Comparison of ENCODE assay signal across 8 cellular contexts in genomic region chr6:34196116-34196832, GRCh38. TPM values are rescaled to one million over a fixed set of nuclear protein-coding genes. Genes with fewer than 3 reads are reported as not detected.
DNase-seq lines count a peak whose midpoint lies in the region; ATAC-seq, FAIRE-seq and TF ChIP-seq lines count a peak whose summit lies in the region.

No MANE protein-coding gene starts in this region.

- POLR2A ChIA-PET in activated CD4-positive, alpha-beta T cell treated with anti-CD3 and anti-CD28 coated beads for 36 hours (lab: Charles Lee) = interaction anchor here (0.6 to 1.3 kb wide), 4 partner anchors 14 to 228 kb away, joined by 3 to 4 read pairs (median 3); partner anchors contain the start of gene HMGA1

- TF ChIP-seq CTCF in DND-41 (IDR thresholded peaks at IDR 0.05; ENCODE audit: borderline replicate concordance, extremely low read depth, low read length, poor library complexity, severe bottlenecking) (peak; percentile 91), chondrocyte (IDR thresholded peaks at IDR 0.05) (peak; percentile 100), left lung (IDR thresholded peaks at IDR 0.05) (peak; percentile 98)

- H3K4me2 ChIP-seq in DND-41 (ENCODE audit: insufficient read depth, low read length) = peak overlapping the region; percentile 69

- no peaks in the 10 kb centered on the region for H4K20me1 ChIP-seq in DND-41 (ENCODE audit: insufficient read depth, low read length)

- peak; percentile 81 for DNase-seq in DND-41
- peak; percentile 79 for DNase-seq in H54 (ENCODE audit: insufficient read length, low spot score)
- peak; percentile 8 for DNase-seq in NCI-H2081 treated with DMSO at 0.1 percent for 48 hours (lab: John Stamatoyannopoulos, UW)
- DNase-seq in activated CD4-positive, alpha-beta T cell treated with anti-CD3 and anti-CD28 coated beads for 36 hours = peak; percentile 93
- peak; percentile 92 for DNase-seq in chondrocyte (ENCODE audit: low spot score)
- peak; percentile 90 to 100 for DNase-seq in left lung
- peak; percentile 86 for DNase-seq in stimulated activated CD4-positive, alpha-beta T cell treated with anti-CD3 and anti-CD28 coated beads, Interleukin-1b, Interleukin-23, amount 100 ng/mL, for 48 hours

- peak overlapping the region; percentile 38 for H3K9ac ChIP-seq in DND-41 (ENCODE audit: low read depth, low read length)

- H3K36me3 Mint-ChIP-seq in activated CD4-positive, alpha-beta T cell treated with anti-CD3 and anti-CD28 coated beads for 36 hours (ENCODE audit: low read depth) = no peaks in the 10 kb centered on the region
- H3K36me3 Mint-ChIP-seq in chondrocyte (ENCODE audit: low read depth) = no peaks in the 10 kb centered on the region

- CTCF ChIA-PET in activated CD4-positive, alpha-beta T cell treated with anti-CD3 and anti-CD28 coated beads for 36 hours (lab: Charles Lee) = interaction anchor here (0.6 to 2.5 kb wide), 32 partner anchors 9 to 1049 kb away, joined by 3 to 20 read pairs (median 4); partner anchors contain the start of genes RPS10 and SMIM29

- no peaks in the 10 kb centered on the region for H3K36me3 ChIP-seq in DND-41 (ENCODE audit: insufficient read depth, low read length)
- H3K36me3 ChIP-seq in left lung = no peaks in the 10 kb centered on the region

- H3K27ac Mint-ChIP-seq in activated CD4-positive, alpha-beta T cell treated with anti-CD3 and anti-CD28 coated beads for 36 hours = peak overlapping the region; percentile 80
- H3K27ac Mint-ChIP-seq in chondrocyte (ENCODE audit: unreplicated experiment) = no peak overlapping the region

- TF ChIP-seq POLR2A in H54 (IDR thresholded peaks at IDR 0.05; ENCODE audit: low read depth, low read length) = no peak

- H3K27me3 Mint-ChIP-seq in activated CD4-positive, alpha-beta T cell treated with anti-CD3 and anti-CD28 coated beads for 36 hours = no peaks in the 10 kb centered on the region
- H3K27me3 Mint-ChIP-seq in chondrocyte (ENCODE audit: low read depth) = peaks cover 6% of the 10 kb centered on the region

- peak overlapping the region; percentile 84 for H2AFZ ChIP-seq in DND-41 (ENCODE audit: low read depth, low read length)

- no peak for FAIRE-seq in H54 (lab: Jason Lieb, UNC)

- H3K4me3 Mint-ChIP-seq in activated CD4-positive, alpha-beta T cell treated with anti-CD3 and anti-CD28 coated beads for 36 hours = peak overlapping the region; percentile 73
- H3K4me3 Mint-ChIP-seq in chondrocyte (ENCODE audit: unreplicated experiment) = peak overlapping the region; percentile 62

- H3K9me3 ChIP-seq in DND-41 (ENCODE audit: insufficient read depth, low read length, severe bottlenecking) = no peaks in the 10 kb centered on the region
- H3K9me3 ChIP-seq in left lung = no peaks in the 10 kb centered on the region

- ATAC-seq in DND-41 (ENCODE audit: insufficient read depth, low read depth) = peak; percentile 96
- peak; percentile 94 for ATAC-seq in activated CD4-positive, alpha-beta T cell treated with anti-CD3 and anti-CD28 coated beads for 36 hours
- ATAC-seq in left lung = peak; percentile 100
- ATAC-seq in GM18517 (IDR thresholded peaks at IDR 0.05; ENCODE audit: unreplicated experiment) = no peak

- H3K27me3 ChIP-seq in DND-41 (ENCODE audit: insufficient read depth, low read length, poor library complexity) = peaks cover 7% of the 10 kb centered on the region
- H3K27me3 ChIP-seq in left lung = peaks cover 0 to 10% of the 10 kb centered on the region in 2 donors

- H3K27ac ChIP-seq in DND-41 (ENCODE audit: low read length) (no peak overlapping the region), left lung (no peak overlapping the region)

- H3K9me3 Mint-ChIP-seq in activated CD4-positive, alpha-beta T cell treated with anti-CD3 and anti-CD28 coated beads for 36 hours (ENCODE audit: low read depth) = no peaks in the 10 kb centered on the region
- H3K9me3 Mint-ChIP-seq in chondrocyte (ENCODE audit: low read depth) = no peaks in the 10 kb centered on the region

- H3K79me2 ChIP-seq in DND-41 (ENCODE audit: insufficient read depth, low read length) = no peaks in the 10 kb centered on the region

- intact Hi-C loops in activated CD4-positive, alpha-beta T cell treated with anti-CD3 and anti-CD28 coated beads for 36 hours (cut with DNase I, micrococcal nuclease) = loop anchor here (1.0 to 2.0 kb wide), 9 partner anchors 40 to 413 kb away; partner anchors contain the start of genes NUDT3 (in 2 of the 2), HMGA1 (in 1 of the 2) and SMIM29 (in 1 of the 2)
- intact Hi-C loops in left lung (cut with DNase I) = no loop called here

- peaks cover 11% of the 10 kb centered on the region for H3K4me1 Mint-ChIP-seq in activated CD4-positive, alpha-beta T cell treated with anti-CD3 and anti-CD28 coated beads for 36 hours
- peaks cover 6% of the 10 kb centered on the region for H3K4me1 Mint-ChIP-seq in chondrocyte (ENCODE audit: low read depth)

- H3K4me1 ChIP-seq in DND-41 (ENCODE audit: insufficient read depth, low read length) (peaks cover 11% of the 10 kb centered on the region), left lung (peaks cover 6 to 11% of the 10 kb centered on the region in 2 donors)

- H3K4me3 ChIP-seq in DND-41 (ENCODE audit: low read depth in 1 of 2, low read length in 2 of 2) (peak overlapping the region in 1 of 2 experiments; percentile 52; a peak in 2 of 4 replicates), left lung (peak overlapping the region; percentile 45 to 50)

RNA-seq across cellular contexts. Expression of gene HMGA1, which starts 40.4 kb away (rescaled TPM):
- total RNA-seq in activated CD4-positive, alpha-beta T cell treated with anti-CD3 and anti-CD28 coated beads for 36 hours = 100 to 1,000 TPM; 569 to 649 TPM
- total RNA-seq in chondrocyte (33.4 to 55.2 TPM (median 37.8 TPM) in 3 replicates), left lung (100 to 1,000 TPM in 1 of 2 donors, 10 to 100 TPM in 1; 75.1 to 137 TPM)

RNA-seq across cellular contexts. Expression of gene GRM4, which starts 50.4 kb away (rescaled TPM):
- under 1 TPM in 1 of 2 experiments, not detected in 1; 0.11 TPM for total RNA-seq in activated CD4-positive, alpha-beta T cell treated with anti-CD3 and anti-CD28 coated beads for 36 hours
- total RNA-seq in chondrocyte (0.26 to 0.92 TPM (median 0.27 TPM) in 3 replicates), left lung (not detected)

RNA-seq across cellular contexts. Expression of gene SMIM29, which starts 52.5 kb away (rescaled TPM):
- total RNA-seq in activated CD4-positive, alpha-beta T cell treated with anti-CD3 and anti-CD28 coated beads for 36 hours = 10 to 100 TPM; 15.8 to 16.3 TPM
- total RNA-seq in chondrocyte (15.5 to 19.0 TPM (median 18.0 TPM) in 3 replicates), left lung (10 to 100 TPM; 35.7 to 38.9 TPM)

Comparison
In these comparisons a context has a peak if more than half of its experiments do, and no peak if none do; other contexts are left out.
1. DNase-seq: peak in every context shown above with its lines; median percentile 95 in left lung; 93 in activated CD4-positive, alpha-beta T cell treated with anti-CD3 and anti-CD28 coated beads for 36 hours; 92 in chondrocyte; 86 in stimulated activated CD4-positive, alpha-beta T cell treated with anti-CD3 and anti-CD28 coated beads, Interleukin-1b, Interleukin-23, amount 100 ng/mL, for 48 hours; 81 in DND-41; 79 in H54; 8 in NCI-H2081 treated with DMSO at 0.1 percent for 48 hours.
2. RNA of gene HMGA1, which starts 40.4 kb away (total RNA-seq): 569 to 649 TPM in activated CD4-positive, alpha-beta T cell treated with anti-CD3 and anti-CD28 coated beads for 36 hours; 75.1 to 137 TPM in left lung and 33.4 to 55.2 TPM in chondrocyte; every median in the first group is over 4 times any median in the second.
3. intact Hi-C loops: an anchor here in activated CD4-positive, alpha-beta T cell treated with anti-CD3 and anti-CD28 coated beads for 36 hours (1.0 to 2.0 kb wide); none called in left lung.
4. Peak in every context shown above with its lines, with median percentiles within 50 percentile points of each other: CTCF ChIP-seq.